In the genomic region with DNA sequence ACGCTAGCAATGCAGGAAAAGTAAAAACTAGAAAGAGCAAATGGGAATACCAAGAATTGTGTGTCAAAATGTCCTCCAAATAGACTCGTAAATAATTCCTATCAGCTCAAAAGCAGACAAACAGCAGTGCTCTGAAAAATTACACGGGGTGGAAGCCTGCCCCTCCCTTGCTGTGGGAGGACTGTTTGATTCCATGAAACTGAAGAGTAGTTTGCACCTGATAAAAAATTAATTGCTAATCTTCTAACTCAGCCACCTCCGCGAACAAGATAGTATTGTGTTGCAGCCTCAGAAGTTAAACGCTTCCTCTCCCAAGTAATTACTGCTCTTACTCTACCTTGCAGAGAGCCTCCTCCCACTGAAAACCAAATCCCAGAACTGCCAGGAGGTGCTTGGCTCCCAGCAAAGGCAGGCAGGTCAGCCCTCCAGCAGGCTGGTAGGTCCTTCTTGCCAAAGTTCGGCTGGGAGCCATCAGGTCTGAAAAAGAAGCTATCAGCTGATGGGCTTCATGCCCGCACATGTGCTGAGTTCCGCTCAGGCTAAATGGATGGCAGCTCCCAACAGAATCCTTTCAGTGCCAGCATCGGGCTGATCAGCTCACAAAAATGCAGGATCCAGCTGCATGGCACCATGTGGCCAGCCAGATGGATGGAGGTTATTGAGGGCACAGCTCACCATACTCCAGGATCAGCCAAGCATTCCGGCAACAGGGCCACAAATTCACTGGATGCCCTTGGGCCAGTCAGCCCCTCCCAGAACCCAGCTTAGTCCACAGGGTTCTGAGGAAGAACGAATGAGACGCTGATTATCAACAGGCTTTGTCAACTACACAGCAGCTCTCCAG, we compare ENCODE assay signal across 1 cellular context.
TF ChIP-seq lines count a peak whose summit lies in the region.

No MANE protein-coding gene starts in this region.

TF ChIP-seq in H1, 55 proteins besides CTCF, POLR2A, EP300 and RAD21:
- no peak for TF ChIP-seq HDAC2 (IDR thresholded peaks at IDR 0.05; ENCODE audit: borderline replicate concordance in 1 of 2, low read depth in 2 of 2, low read length in 2 of 2)
- no peak for TF ChIP-seq TEAD4 (IDR thresholded peaks at IDR 0.05; ENCODE audit: low read depth, low read length)
- no peak for TF ChIP-seq EZH2 (IDR thresholded peaks at IDR 0.05; ENCODE audit: low read depth, low read length, severe bottlenecking)
- no peak for TF ChIP-seq GTF2F1 (IDR thresholded peaks at IDR 0.05; ENCODE audit: borderline replicate concordance, low read depth, low read length)
- TF ChIP-seq FOSL1 (IDR thresholded peaks at IDR 0.05; ENCODE audit: insufficient read depth, low read depth, low read length), result no peak
- no peak for TF ChIP-seq NRF1 (IDR thresholded peaks at IDR 0.05; ENCODE audit: low read depth, low read length)
- no peak for TF ChIP-seq KDM1A (IDR thresholded peaks at IDR 0.05; ENCODE audit: borderline replicate concordance, low read length)
- no peak for TF ChIP-seq CBX8 (IDR thresholded peaks at IDR 0.05; ENCODE audit: borderline replicate concordance, low read depth, low read length)
- no peak for TF ChIP-seq YY1 (IDR thresholded peaks at IDR 0.05; ENCODE audit: low read depth, low read length)
- TF ChIP-seq, protein P1, sequence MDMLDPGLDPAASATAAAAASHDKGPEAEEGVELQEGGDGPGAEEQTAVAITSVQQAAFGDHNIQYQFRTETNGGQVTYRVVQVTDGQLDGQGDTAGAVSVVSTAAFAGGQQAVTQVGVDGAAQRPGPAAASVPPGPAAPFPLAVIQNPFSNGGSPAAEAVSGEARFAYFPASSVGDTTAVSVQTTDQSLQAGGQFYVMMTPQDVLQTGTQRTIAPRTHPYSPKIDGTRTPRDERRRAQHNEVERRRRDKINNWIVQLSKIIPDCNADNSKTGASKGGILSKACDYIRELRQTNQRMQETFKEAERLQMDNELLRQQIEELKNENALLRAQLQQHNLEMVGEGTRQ (IDR thresholded peaks at IDR 0.05; ENCODE audit: low read length), result no peak
- no peak for TF ChIP-seq RXRA (IDR thresholded peaks at IDR 0.05; ENCODE audit: insufficient read depth, low read depth, low read length)
- no peak for TF ChIP-seq CREB1 (IDR thresholded peaks at IDR 0.05)
- no peak for TF ChIP-seq NANOG (IDR thresholded peaks at IDR 0.05; ENCODE audit: insufficient read depth, low read depth, low read length, poor library complexity, severe bottlenecking)
